In genomic region chr10:69056536-69057260, GRCh38 we compare ENCODE assay signal across 11 cellular contexts. TPM values are rescaled to one million over a fixed set of nuclear protein-coding genes. Genes with fewer than 3 reads are reported as not detected.
DNase-seq lines count a peak whose midpoint lies in the region; ATAC-seq, FAIRE-seq and TF ChIP-seq lines count a peak whose summit lies in the region.
"Had no signal": no experiment of that assay in that cellular context is flagged by ENCODE, and none has a peak within 500 bp of the region (broad histone marks: within the 10 kb centered on the region; RNA-seq: fewer than 3 reads in every experiment).

No MANE protein-coding gene starts in this region.

- H3K4me3 ChIP-seq in ACC112 (ENCODE audit: low read depth, low read length) (no peak overlapping the region), dorsolateral prefrontal cortex (no peak overlapping the region), neuronal stem cell (ENCODE audit: low read length in 2 of 2) (no peak overlapping the region)
- H3K4me3 ChIP-seq: pancreas had no signal

- no peak overlapping the region for H3K4ac ChIP-seq in neuronal stem cell (ENCODE audit: low read length)

- H2BK12ac ChIP-seq in neuronal stem cell (ENCODE audit: low read length) = no peak overlapping the region

- no peak overlapping the region for H2BK15ac ChIP-seq in neuronal stem cell (ENCODE audit: low read length)

- H4K8ac ChIP-seq in neuronal stem cell (ENCODE audit: low read depth, low read length) = no peak overlapping the region

- no peaks in the 10 kb centered on the region for H3K9me3 ChIP-seq in neuronal stem cell (replicated peaks in 1 of 2; ENCODE audit: control insufficient read depth in 2 of 2, insufficient read depth in 1 of 2, low read depth in 1 of 2, low read length in 2 of 2)
- H3K9me3 ChIP-seq: pancreas had no signal

- H3K4me1 ChIP-seq in ACC112 (ENCODE audit: control insufficient read depth, insufficient read depth, low read length, unreplicated experiment) (peaks cover 41% of the 10 kb centered on the region), neuronal stem cell (ENCODE audit: control insufficient read depth in 2 of 2, insufficient read depth in 1 of 2, low read depth in 1 of 2, low read length in 2 of 2) (peaks cover 9 to 16% of the 10 kb centered on the region in 2 donors)

- H3K79me1 ChIP-seq in neuronal stem cell (ENCODE audit: low read depth, low read length) = no peaks in the 10 kb centered on the region

- no peak overlapping the region for H4K91ac ChIP-seq in neuronal stem cell (ENCODE audit: low read depth, low read length, poor library complexity)

- FAIRE-seq in H54 (lab: Jason Lieb, UNC) = no peak
- FAIRE-seq: pancreas had no signal

- H3K14ac ChIP-seq in neuronal stem cell (ENCODE audit: low read length) = no peak overlapping the region

- no CpG with 5 or more reads among the region's 14 CpGs for WGBS in neuronal stem cell (ENCODE audit: extremely low coverage in 2 of 2, insufficient read length in 2 of 2, insufficient replicate concordance in 1 of 2), 2 donors

- H2BK5ac ChIP-seq in neuronal stem cell (ENCODE audit: low read length) = no peak overlapping the region

- no peak overlapping the region for H2BK120ac ChIP-seq in neuronal stem cell (ENCODE audit: low read depth, low read length)

- DNase-seq in H54 (ENCODE audit: insufficient read length, low spot score) (peak; percentile 27), dorsolateral prefrontal cortex (no peak), neuronal stem cell (ENCODE audit: low spot score) (no peak), NCI-H748 treated with DMSO at 0.1 percent for 48 hours (lab: John Stamatoyannopoulos, UW) (no peak), globus pallidus (ENCODE audit: low spot score) (no peak)
- no peak for DNase-seq in activated effector memory CD4-positive, alpha-beta T cell treated with anti-CD3 and anti-CD28 coated beads, Interleukin-2, amount 50 U/mL, for 16 hours
- DNase-seq: effector memory CD4-positive, alpha-beta T cell; NCI-H1694 had no signal

- H3K27ac ChIP-seq in ACC112 (ENCODE audit: low read depth, low read length) (peak overlapping the region; percentile 79), dorsolateral prefrontal cortex (peak overlapping the region in 51 of 59 donors; percentile 4 to 91 (median 75)), neuronal stem cell (replicated peaks; ENCODE audit: low read length) (no peak overlapping the region)

- H3K27me3 ChIP-seq in ACC112 (ENCODE audit: insufficient read depth, low read length) (no peaks in the 10 kb centered on the region), dorsolateral prefrontal cortex (peaks cover 0 to 3% (median 0%) of the 10 kb centered on the region in 45 donors), neuronal stem cell (ENCODE audit: control insufficient read depth in 3 of 3, insufficient read depth in 3 of 3, low read depth in 1 of 3, low read length in 3 of 3) (peaks cover 0 to 10% (median 0%) of the 10 kb centered on the region in 3 experiments)
- H3K27me3 ChIP-seq: pancreas had no signal

- H3K36me3 ChIP-seq in ACC112 (ENCODE audit: insufficient read depth, low read length) (no peaks in the 10 kb centered on the region), neuronal stem cell (replicated peaks in 1 of 2; ENCODE audit: control insufficient read depth in 2 of 2, insufficient read depth in 2 of 2, low read length in 2 of 2) (no peaks in the 10 kb centered on the region)
- H3K36me3 ChIP-seq: pancreas had no signal

- ATAC-seq in HG02798 (IDR thresholded peaks at IDR 0.05; ENCODE audit: poor library complexity, unreplicated experiment) = no peak

- no peak overlapping the region for H2AFZ ChIP-seq in ACC112 (ENCODE audit: low read length, unreplicated experiment)
- peak overlapping the region; percentile 83 for H2AFZ ChIP-seq in neuronal stem cell (ENCODE audit: low read length)

- no peaks in the 10 kb centered on the region for H3K79me2 ChIP-seq in ACC112 (ENCODE audit: control insufficient read depth, insufficient read depth, low read length, unreplicated experiment)

- H3K23ac ChIP-seq in neuronal stem cell (ENCODE audit: low read depth, low read length, poor library complexity) = no peak overlapping the region

- no peak for TF ChIP-seq CTCF in dorsolateral prefrontal cortex (IDR thresholded peaks at IDR 0.05 in 54 of 56, conservative IDR thresholded peaks at IDR 0.05 in 2 of 56; ENCODE audit: low read depth in 1 of 56, partially characterized antibody in 56 of 56)

- no peak overlapping the region for H2AK5ac ChIP-seq in neuronal stem cell (ENCODE audit: low read depth, low read length)

- intact Hi-C loops in dorsolateral prefrontal cortex (cut with DNase I) = no loop called here

- H3K9ac ChIP-seq in neuronal stem cell (ENCODE audit: low read depth, low read length, poor library complexity) = peak overlapping the region; percentile 51

- no peak overlapping the region for H3K18ac ChIP-seq in neuronal stem cell (ENCODE audit: low read length)

- TF ChIP-seq POLR2A in H54 (IDR thresholded peaks at IDR 0.05; ENCODE audit: low read depth, low read length) = no peak

- no peak overlapping the region for H3K4me2 ChIP-seq in neuronal stem cell (ENCODE audit: insufficient read depth, low read length, poor library complexity, severe bottlenecking)

RNA-seq across cellular contexts. Expression of gene SRGN, which starts 31.2 kb away (rescaled TPM):
- 100 to 1,000 TPM in 7 of 120 experiments, 10 to 100 TPM in 113; 11.7 to 140 (median 43.8) TPM for total RNA-seq in dorsolateral prefrontal cortex
- not detected for polyA plus RNA-seq in neuronal stem cell (2013, experiment 1 of 2)
- not detected for polyA plus RNA-seq in neuronal stem cell (2013, experiment 2 of 2)
